ENCODE assay signal across 1 cellular context in genomic region chr1:31866450-31866801, GRCh38.
TF ChIP-seq lines count a peak whose summit lies in the region.

No MANE protein-coding gene starts in this region.

TF ChIP-seq in K562, 482 proteins besides CTCF, POLR2A, EP300 and RAD21 (continued from another document and continues in another):
- TF ChIP-seq AFF1 (IDR thresholded peaks at IDR 0.05; ENCODE audit: low read depth in 1 of 2, partially characterized antibody in 2 of 2) (peak in 1 of 2 experiments; percentile 19), LCOR (CRISPR knock-in tag; IDR thresholded peaks at IDR 0.05) (peak; percentile 63; the same call in 1 of the 2 replicates), TRIM24 (IDR thresholded peaks at IDR 0.05) (0 out of 4 replicates have a peak, but pooled peaks of 1 of the 2 experiments have one; percentile 22), ATF1 (CRISPR knock-in tag; IDR thresholded peaks at IDR 0.05) (no peak), ATF1 (tag; IDR thresholded peaks at IDR 0.05) (peak; percentile 60; the same call in 1 of the 2 replicates), ZNF449 (CRISPR knock-in tag; IDR thresholded peaks at IDR 0.05) (no peak), HMBOX1 (IDR thresholded peaks at IDR 0.05) (peak; percentile 100), ZNF780A (CRISPR knock-in tag; IDR thresholded peaks at IDR 0.05) (no peak), KAT7 (CRISPR knock-in tag; IDR thresholded peaks at IDR 0.05; ENCODE audit: borderline replicate concordance) (0 out of 2 replicates have a peak, but pooled peaks have one; percentile 48), ZBTB7A (IDR thresholded peaks at IDR 0.05; ENCODE audit: borderline replicate concordance, control insufficient read depth, low read depth, low read length) (peak; percentile 20; the same call in 1 of the 2 replicates), CREB1 (IDR thresholded peaks at IDR 0.05) (no peak; the same call in 1 of the 2 replicates), CREB1 (CRISPR knock-in tag; IDR thresholded peaks at IDR 0.05) (peak; percentile 42; the same call in 1 of the 2 replicates), TEAD4 (IDR thresholded peaks at IDR 0.05; ENCODE audit: low read length) (peak; percentile 50; the same call in 1 of the 2 replicates), TEAD4 (CRISPR knock-in tag; IDR thresholded peaks at IDR 0.05; ENCODE audit: borderline replicate concordance) (no peak), ZNF23 (CRISPR knock-in tag; IDR thresholded peaks at IDR 0.05) (no peak), CXXC5 (CRISPR knock-in tag; IDR thresholded peaks at IDR 0.05) (peak; percentile 79), HDAC1 (IDR thresholded peaks at IDR 0.05) (0 out of 4 replicates have a peak, but pooled peaks of 1 of the 2 experiments have one; percentile 37), LEF1 (IDR thresholded peaks at IDR 0.05) (peak; percentile 87), CC2D1A (IDR thresholded peaks at IDR 0.05) (0 out of 2 replicates have a peak, but pooled peaks have one; percentile 22), AFF4 (CRISPR knock-in tag; IDR thresholded peaks at IDR 0.05) (peak; percentile 30; the same call in 1 of the 2 replicates), JUNB (CRISPR knock-in tag; conservative IDR thresholded peaks at IDR 0.05) (no peak), GATA2 (CRISPR knock-in tag; IDR thresholded peaks at IDR 0.05) (peak; percentile 76), PML (IDR thresholded peaks at IDR 0.05; ENCODE audit: low read length) (0 out of 2 replicates have a peak, but pooled peaks have one; percentile 15), GABPB1 (CRISPR knock-in tag; IDR thresholded peaks at IDR 0.05) (0 out of 2 replicates have a peak, but pooled peaks have one; percentile 26), CTBP1 (IDR thresholded peaks at IDR 0.05; ENCODE audit: borderline replicate concordance) (peak; percentile 71; the same call in 1 of the 2 replicates), ERF (CRISPR knock-in tag; IDR thresholded peaks at IDR 0.05) (no peak), PTTG1 (tag; IDR thresholded peaks at IDR 0.05; ENCODE audit: low read depth) (no peak), MYBL2 (IDR thresholded peaks at IDR 0.05; ENCODE audit: low read depth) (peak; percentile 53; the same call in 1 of the 2 replicates), MYBL2 (CRISPR knock-in tag; IDR thresholded peaks at IDR 0.05; ENCODE audit: borderline replicate concordance) (no peak), PRDM10 (IDR thresholded peaks at IDR 0.05; ENCODE audit: partially characterized antibody) (peak; percentile 45), CREM (IDR thresholded peaks at IDR 0.05; ENCODE audit: low read depth) (peak; percentile 72), MAZ (CRISPR knock-in tag; conservative IDR thresholded peaks at IDR 0.05 in 1 of 2, IDR thresholded peaks at IDR 0.05 in 1 of 2) (peak in 1 of 2 experiments; percentile 70; a peak in 2 of 4 replicates), FOXM1 (IDR thresholded peaks at IDR 0.05; ENCODE audit: low read depth) (peak; percentile 52; the same call in 1 of the 2 replicates), FOXM1 (CRISPR knock-in tag; IDR thresholded peaks at IDR 0.05; ENCODE audit: low read depth) (no peak), MEIS2 (IDR thresholded peaks at IDR 0.05; ENCODE audit: partially characterized antibody) (peak; percentile 52), ATF7 (IDR thresholded peaks at IDR 0.05) (peak; percentile 58; the same call in 1 of the 2 replicates), CBX3 (IDR thresholded peaks at IDR 0.05; ENCODE audit: borderline replicate concordance in 1 of 2, low read length in 2 of 2) (peak in 1 of 2 experiments; percentile 69; a peak in 1 of 3 replicates), EHMT2 (IDR thresholded peaks at IDR 0.05) (peak; percentile 72; the same call in 1 of the 2 replicates), SOX6 (IDR thresholded peaks at IDR 0.05) (peak; percentile 54; the same call in 1 of the 2 replicates), JUND (IDR thresholded peaks at IDR 0.05; ENCODE audit: borderline replicate concordance, low read depth, low read length) (peak; percentile 69; the same call in 1 of the 2 replicates), JUND (tag; IDR thresholded peaks at IDR 0.05; ENCODE audit: borderline replicate concordance, low read depth, low read length) (peak; percentile 20; the same call in 1 of the 3 replicates), FOSL1 (tag; conservative IDR thresholded peaks at IDR 0.05) (peak; percentile 58; the same call in 1 of the 2 replicates), NEUROD1 (IDR thresholded peaks at IDR 0.05; ENCODE audit: borderline replicate concordance, low read depth, low read length, partially characterized antibody) (no peak), ZHX1 (conservative IDR thresholded peaks at IDR 0.05; ENCODE audit: low read length) (no peak)
